Comparison of ENCODE assay signal across 8 cellular contexts in the genomic region with DNA sequence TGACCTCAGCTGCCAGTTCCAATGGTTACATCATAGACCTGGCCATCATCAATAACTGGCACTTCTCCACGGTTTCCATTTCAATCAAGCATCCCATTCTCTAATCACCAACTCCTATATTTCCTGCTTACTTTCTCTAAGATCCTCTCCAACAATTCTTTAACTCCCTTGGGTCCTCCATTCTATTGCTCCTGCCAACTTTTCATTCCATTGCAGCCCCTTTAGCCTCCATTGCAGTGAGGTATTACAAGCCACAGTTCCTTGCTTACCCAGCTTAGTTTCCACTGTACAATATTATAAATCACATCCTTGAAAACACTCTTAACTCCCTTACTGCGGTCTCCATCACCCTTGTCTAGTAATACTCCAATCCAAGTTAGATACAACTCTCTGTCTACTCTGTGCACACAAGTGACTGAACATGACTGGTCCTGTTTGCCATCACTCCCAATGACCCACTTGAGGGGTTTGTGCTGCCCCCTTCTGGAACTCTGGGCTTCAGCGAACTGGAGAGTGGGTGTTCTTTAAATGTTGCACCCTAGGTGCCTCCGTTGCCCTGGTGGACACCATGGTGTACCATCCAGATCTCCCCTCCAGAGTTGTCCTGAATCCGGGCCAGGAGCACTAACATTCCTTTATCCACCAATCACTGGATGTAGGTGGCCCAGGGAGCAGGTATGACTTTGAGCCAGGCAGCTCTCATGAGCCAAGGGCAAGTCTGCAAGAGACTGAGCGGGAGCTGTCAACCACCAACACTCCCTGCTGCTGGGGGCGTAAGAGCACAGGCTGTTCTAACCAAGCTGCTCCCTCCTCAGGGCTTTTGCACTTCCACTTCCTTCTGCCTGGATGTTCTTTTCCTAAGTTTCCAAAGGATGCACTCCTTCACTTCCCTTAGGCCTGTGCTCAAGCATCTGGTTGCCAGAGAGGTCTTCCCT. TPM values are rescaled to one million over a fixed set of nuclear protein-coding genes. Genes with fewer than 3 reads are reported as not detected.
DNase-seq lines count a peak whose midpoint lies in the region; ATAC-seq, FAIRE-seq and TF ChIP-seq lines count a peak whose summit lies in the region.
"Had no signal": no experiment of that assay in that cellular context is flagged by ENCODE, and none has a peak within 500 bp of the region (broad histone marks: within the 10 kb centered on the region; RNA-seq: fewer than 3 reads in every experiment).

No MANE protein-coding gene starts in this region.

- peak overlapping the region; percentile 51 for H3K27ac Mint-ChIP-seq in T-helper 17 cell

- H3K9me3 ChIP-seq in HCT116 (ENCODE audit: control insufficient read depth in 1 of 2, insufficient read depth in 1 of 2, low read depth in 1 of 2, low read length in 2 of 2) (no peaks in the 10 kb centered on the region), T-helper 17 cell (ENCODE audit: control insufficient read depth, low read length, poor library complexity, severe bottlenecking) (no peaks in the 10 kb centered on the region)

- TF ChIP-seq CTCF in HCT116 (IDR thresholded peaks at IDR 0.05 in 2 of 3, conservative IDR thresholded peaks at IDR 0.05 in 1 of 3; ENCODE audit: borderline replicate concordance in 1 of 3, insufficient read depth in 1 of 3, low read depth in 2 of 3, low read length in 2 of 3) (peak in 2 of 3 experiments; percentile 42 to 48; a peak in 3 of 6 replicates), bronchial epithelial cell (IDR thresholded peaks at IDR 0.05; ENCODE audit: insufficient read depth, low read length, severe bottlenecking) (no peak)

- peak overlapping the region; percentile 39 for H3K4me3 Mint-ChIP-seq in T-helper 17 cell

- H3K27me3 Mint-ChIP-seq in T-helper 17 cell, result no peaks in the 10 kb centered on the region

- POLR2A ChIA-PET in HCT116 (lab: Charles Lee), result no interaction called here

- TF ChIP-seq POLR2A in HCT116 (IDR thresholded peaks at IDR 0.05; ENCODE audit: borderline replicate concordance, extremely low read depth, insufficient read depth, insufficient read length), result no peak

- no peaks in the 10 kb centered on the region for H3K36me3 ChIP-seq in HCT116 (ENCODE audit: control insufficient read depth in 1 of 2, insufficient read depth in 2 of 2, low read length in 2 of 2)
- H3K36me3 ChIP-seq in bronchial epithelial cell (ENCODE audit: control insufficient read depth, insufficient read depth, low read length), result no peaks in the 10 kb centered on the region

- H3K27ac ChIP-seq in HCT116 (ENCODE audit: low read depth, low read length), result no peak overlapping the region

- peaks cover 5 to 9% of the 10 kb centered on the region in 2 experiments for H3K4me1 ChIP-seq in HCT116 (ENCODE audit: control insufficient read depth in 1 of 2, insufficient read depth in 2 of 2, low read length in 2 of 2)

- no peak overlapping the region for H3K4me2 ChIP-seq in HCT116 (ENCODE audit: low read length)

- BruUV-seq in HCT116 (replicated peaks; lab: Mats Ljungman, UMichigan), result no TSS peak

- FAIRE-seq in bronchial epithelial cell (lab: Jason Lieb, UNC), result no peak

- H2AFZ ChIP-seq in HCT116 (ENCODE audit: low read depth, low read length, poor library complexity, severe bottlenecking), result no peak overlapping the region

- no peak overlapping the region for H3K9ac ChIP-seq in HCT116 (ENCODE audit: low read length)

- DNase-seq in HCT116 (ENCODE audit: low read depth, low spot score) (no peak), T-helper 17 cell (peak; percentile 33 to 56 (median 41)), bronchial epithelial cell (ENCODE audit: low read depth) (peak; percentile 13), NCI-H2196 (lab: John Stamatoyannopoulos, UW; ENCODE audit: unreplicated experiment) (no peak), NCI-H2227 (lab: John Stamatoyannopoulos, UW; ENCODE audit: unreplicated experiment) (no peak)
- peak; percentile 13 to 40 (median 32) for DNase-seq in stimulated activated CD4-positive, alpha-beta T cell treated with anti-CD3 and anti-CD28 coated beads, TNF-alpha, amount 100 ng/mL, for 1 hour (ENCODE audit: low read depth in 3 of 3, low spot score in 1 of 3)

- H4K20me1 ChIP-seq in HCT116 (ENCODE audit: insufficient read depth), result no peaks in the 10 kb centered on the region

- peaks cover 21% of the 10 kb centered on the region for H3K4me1 Mint-ChIP-seq in T-helper 17 cell

- H3K79me2 ChIP-seq in HCT116 (ENCODE audit: insufficient read depth, low read length), result no peaks in the 10 kb centered on the region

- peak; percentile 35; the same call in 1 of the 2 replicates for TF ChIP-seq RAD21 in HCT116 (IDR thresholded peaks at IDR 0.05; ENCODE audit: low read depth)

- no peaks in the 10 kb centered on the region for H3K36me3 Mint-ChIP-seq in T-helper 17 cell (ENCODE audit: low read depth)

- CTCF ChIA-PET in HCT116 (lab: Charles Lee), result interaction anchor here (0.8 to 1.7 kb wide), 3 partner anchors 9 to 17 kb away, joined by 3 read pairs; a partner anchor contains a TSS

- H3K27me3 ChIP-seq in HCT116 (ENCODE audit: insufficient read depth, low read length) (no peaks in the 10 kb centered on the region), bronchial epithelial cell (ENCODE audit: control insufficient read depth, insufficient read depth, low read length) (no peaks in the 10 kb centered on the region)

- no peak overlapping the region for H3K4me3 ChIP-seq in HCT116 (replicated peaks in 1 of 2; ENCODE audit: low read depth in 1 of 2, low read length in 2 of 2)
- no peak overlapping the region for H3K4me3 ChIP-seq in bronchial epithelial cell (ENCODE audit: low read depth, low read length)

- ATAC-seq in HCT116, result peak; percentile 87
- peak; percentile 82 for ATAC-seq in T-helper 17 cell
- ATAC-seq in GM18870 (IDR thresholded peaks at IDR 0.05; ENCODE audit: unreplicated experiment), result no peak
- ATAC-seq: left colon had no signal

- intact Hi-C loops in HCT116 (cut with micrococcal nuclease), result no loop called here

- H3K9me2 ChIP-seq in HCT116 (ENCODE audit: insufficient read depth), result no peaks in the 10 kb centered on the region

- RAD21 ChIA-PET in HCT116 (lab: Charles Lee; ENCODE audit: low non-redundant PET in 1 of 2, low total read pairs in 2 of 2, uncharacterized antibody in 2 of 2, unreplicated experiment in 2 of 2), result no interaction called here

TF ChIP-seq in HCT116, 20 proteins besides CTCF, POLR2A, EP300 and RAD21:
- TF ChIP-seq ELF1 (IDR thresholded peaks at IDR 0.05; ENCODE audit: borderline replicate concordance, low read depth) (no peak), EGR1 (IDR thresholded peaks at IDR 0.05; ENCODE audit: low read depth) (no peak)

RNA-seq across cellular contexts. Expression of a gene that starts 3.7 kb away (rescaled TPM):
- total RNA-seq in HCT116 (2021; ENCODE audit: unreplicated experiment), result 0.10 TPM
- not detected in 2 replicates for polyA plus RNA-seq in HCT116 (2012)
- total RNA-seq in T-helper 17 cell, result under 1 TPM; 0.18 to 0.35 TPM
- under 0.01 and 0.13 TPM in 2 replicates for total RNA-seq in bronchial epithelial cell
- total RNA-seq: left colon had no signal

RNA-seq across cellular contexts. Expression of a gene that starts 16.9 kb away (rescaled TPM):
- total RNA-seq in HCT116 (2021; ENCODE audit: unreplicated experiment) (46.4 TPM), T-helper 17 cell (100 to 1,000 TPM; 124 to 134 TPM), bronchial epithelial cell (11.3 and 14.3 TPM in 2 replicates)
- polyA plus RNA-seq in HCT116 (2012), result 17.0 and 17.1 TPM in 2 replicates

RNA-seq across cellular contexts. Expression of a gene that starts 37.5 kb away (rescaled TPM):
- 22.6 TPM for total RNA-seq in HCT116 (2021; ENCODE audit: unreplicated experiment)
- polyA plus RNA-seq in HCT116 (2012), result 8.7 and 8.8 TPM in 2 replicates
- total RNA-seq in T-helper 17 cell, result 10 to 100 TPM; 56.4 to 61.8 TPM
- 30.0 and 38.1 TPM in 2 replicates for total RNA-seq in bronchial epithelial cell

RNA-seq across cellular contexts. Expression of a gene that starts 48.1 kb away (rescaled TPM):
- total RNA-seq in HCT116 (2021; ENCODE audit: unreplicated experiment) (not detected), T-helper 17 cell (10 to 100 TPM in 1 of 2 donors, 1 to 10 TPM in 1; 9.2 to 10.3 TPM), bronchial epithelial cell (1.1 and 1.5 TPM in 2 replicates)
- polyA plus RNA-seq in HCT116 (2012), result not detected in 2 replicates

Comparison
In these comparisons a context has a peak if more than half of its experiments do, and no peak if none do; other contexts are left out.
1. DNase-seq: peak in T-helper 17 cell (3 of 3), bronchial epithelial cell (single experiment) and stimulated activated CD4-positive, alpha-beta T cell treated with anti-CD3 and anti-CD28 coated beads, TNF-alpha, amount 100 ng/mL, for 1 hour (3 of 3); none in HCT116 (single experiment), NCI-H2196 (single experiment) and NCI-H2227 (single experiment).